In genomic region chr15:90400759-90401314, GRCh38 we compare ENCODE assay signal across 8 cellular contexts. TPM values are rescaled to one million over a fixed set of nuclear protein-coding genes. Genes with fewer than 3 reads are reported as not detected.
DNase-seq lines count a peak whose midpoint lies in the region; ATAC-seq and TF ChIP-seq lines count a peak whose summit lies in the region.

No MANE protein-coding gene starts in this region.

- CTCF ChIA-PET in MCF 10A (lab: Yijun Ruan, JAX): interaction anchor here (0.7 to 1.7 kb wide), 4 partner anchors 13 to 252 kb away, joined by 3 to 10 read pairs (median 4); no protein-coding TSS in a partner anchor

- intact Hi-C loops in MCF 10A (cut with micrococcal nuclease): loop anchor here (1.0 to 2.0 kb wide), 2 partner anchors 13 to 20 kb away; partner anchors contain the start of gene IQGAP1

- peak; percentile 97 for ATAC-seq in HG02884 (IDR thresholded peaks at IDR 0.05; ENCODE audit: unreplicated experiment)

- H3K27ac Mint-ChIP-seq in T-helper 1 cell treated with Interleukin-12 subunit alpha and Interleukin-12 subunit beta and Interleukin-4 antibody, amounts not matched to agents 30 μg/mL and 1 μg/mL, for 36 hours: peak overlapping the region; percentile 91
- H3K27ac Mint-ChIP-seq in MCF 10A (ENCODE audit: low read depth, unreplicated experiment): peak overlapping the region; percentile 87

- peaks cover 10% of the 10 kb centered on the region for H3K36me3 Mint-ChIP-seq in T-helper 1 cell treated with Interleukin-12 subunit alpha and Interleukin-12 subunit beta and Interleukin-4 antibody, amounts not matched to agents 30 μg/mL and 1 μg/mL, for 36 hours (ENCODE audit: low read depth)
- H3K36me3 Mint-ChIP-seq in MCF 10A (ENCODE audit: insufficient read depth, unreplicated experiment): peaks cover 38% of the 10 kb centered on the region

- H3K9me3 Mint-ChIP-seq in T-helper 1 cell treated with Interleukin-12 subunit alpha and Interleukin-12 subunit beta and Interleukin-4 antibody, amounts not matched to agents 30 μg/mL and 1 μg/mL, for 36 hours: no peaks in the 10 kb centered on the region
- H3K9me3 Mint-ChIP-seq in MCF 10A (ENCODE audit: unreplicated experiment): no peaks in the 10 kb centered on the region

- H3K4me1 Mint-ChIP-seq in T-helper 1 cell treated with Interleukin-12 subunit alpha and Interleukin-12 subunit beta and Interleukin-4 antibody, amounts not matched to agents 30 μg/mL and 1 μg/mL, for 36 hours (ENCODE audit: low read depth): peaks cover 42% of the 10 kb centered on the region
- H3K4me1 Mint-ChIP-seq in MCF 10A (ENCODE audit: insufficient read depth, unreplicated experiment): peaks cover 30% of the 10 kb centered on the region

- peak overlapping the region; percentile 69 for H3K4me3 Mint-ChIP-seq in T-helper 1 cell treated with Interleukin-12 subunit alpha and Interleukin-12 subunit beta and Interleukin-4 antibody, amounts not matched to agents 30 μg/mL and 1 μg/mL, for 36 hours
- H3K4me3 Mint-ChIP-seq in MCF 10A (ENCODE audit: unreplicated experiment): peak overlapping the region; percentile 52

- BruUV-seq in MCF 10A (replicated peaks; lab: Mats Ljungman, UMichigan): no TSS peak

- no peaks in the 10 kb centered on the region for H3K27me3 Mint-ChIP-seq in T-helper 1 cell treated with Interleukin-12 subunit alpha and Interleukin-12 subunit beta and Interleukin-4 antibody, amounts not matched to agents 30 μg/mL and 1 μg/mL, for 36 hours (ENCODE audit: low read depth)
- no peaks in the 10 kb centered on the region for H3K27me3 Mint-ChIP-seq in MCF 10A (ENCODE audit: insufficient read depth, unreplicated experiment)

- peak; percentile 39 to 46 for DNase-seq in activated CD8-positive, alpha-beta memory T cell treated with anti-CD3 and anti-CD28 coated beads for 4 hours (ENCODE audit: low read depth in 2 of 2)
- DNase-seq in activated CD8-positive, alpha-beta memory T cell treated with anti-CD3 and anti-CD28 coated beads for 24 hours: no peak
- peak; percentile 71 to 91 (median 84) for DNase-seq in NCI-H1417 (lab: John Stamatoyannopoulos, UW)
- peak; percentile 93 for DNase-seq in MCF 10A (ENCODE audit: unreplicated experiment)
- DNase-seq in inferior parietal cortex (ENCODE audit: extremely low spot score): peak; percentile 68
- peak; percentile 58 for DNase-seq in stimulated activated CD4-positive, alpha-beta T cell treated with anti-CD3 and anti-CD28 coated beads, Interleukin-1b, Interleukin-23, amount 100 ng/mL, for 48 hours

- POLR2A ChIA-PET in MCF 10A (lab: Yijun Ruan, JAX): interaction anchor here (0.7 to 9.0 kb wide), 15 partner anchors 9 to 135 kb away, joined by 3 to 159 read pairs (median 11); partner anchors contain the start of genes IQGAP1, NGRN and ZNF774

- TF ChIP-seq CTCF in MCF 10A (IDR thresholded peaks at IDR 0.05; ENCODE audit: unreplicated experiment): no peak

RNA-seq across cellular contexts. Expression of gene IQGAP1, which starts 12.8 kb away (rescaled TPM):
- 264 and 284 TPM in 2 replicates for total RNA-seq in MCF 10A (2022)

RNA-seq across cellular contexts. Expression of gene ZNF774, which starts 48.8 kb away (rescaled TPM):
- 2.6 and 4.8 TPM in 2 replicates for total RNA-seq in MCF 10A (2022)
